1 cellular context compared by ENCODE assay signal in genomic region chr3:183560607-183561006, GRCh38.
TF ChIP-seq lines count a peak whose summit lies in the region.

No MANE protein-coding gene starts in this region.

TF ChIP-seq in GM23338, 12 proteins besides CTCF, POLR2A, EP300 and RAD21 (continued from another document):
- TF ChIP-seq ZNF462 (CRISPR knock-in tag; IDR thresholded peaks at IDR 0.05) = no peak
